2 cellular contexts compared by ENCODE assay signal in genomic region chr20:57998276-57998675, GRCh38.
TF ChIP-seq lines count a peak whose summit lies in the region.

No MANE protein-coding gene starts in this region.

TF ChIP-seq in HepG2, 621 proteins besides CTCF, POLR2A, EP300 and RAD21 (continued from another document):
- no peak for TF ChIP-seq MXD3 (CRISPR knock-in tag; IDR thresholded peaks at IDR 0.05)
- TF ChIP-seq USF2 (IDR thresholded peaks at IDR 0.05; ENCODE audit: low read depth, low read length) = 0 out of 2 replicates have a peak, but pooled peaks have one; percentile 29
- TF ChIP-seq USF2 (CRISPR knock-in tag; IDR thresholded peaks at IDR 0.05; ENCODE audit: borderline replicate concordance) = no peak
- peak; percentile 72 for TF ChIP-seq RAD51 (IDR thresholded peaks at IDR 0.05; ENCODE audit: borderline replicate concordance)
- no peak for TF ChIP-seq KLF13 (CRISPR knock-in tag; IDR thresholded peaks at IDR 0.05)

TF ChIP-seq in K562, 482 proteins besides CTCF, POLR2A, EP300 and RAD21 (continued from another document):
- no peak for TF ChIP-seq ZNF511 (CRISPR knock-in tag; IDR thresholded peaks at IDR 0.05)
- peak; percentile 92 for TF ChIP-seq TFE3 (CRISPR knock-in tag; IDR thresholded peaks at IDR 0.05)
- TF ChIP-seq BHLHE40 (IDR thresholded peaks at IDR 0.05; ENCODE audit: low read length) = peak; percentile 20; the same call in 1 of the 2 replicates
- no peak for TF ChIP-seq ZNF583 (CRISPR knock-in tag; IDR thresholded peaks at IDR 0.05)
- no peak for TF ChIP-seq ZMIZ1 (IDR thresholded peaks at IDR 0.05; ENCODE audit: low read depth in 2 of 2, low read length in 2 of 2)
- 0 out of 2 replicates have a peak, but pooled peaks have one; percentile 35 for TF ChIP-seq USF2 (CRISPR knock-in tag; IDR thresholded peaks at IDR 0.05)
- TF ChIP-seq ZNF134 (CRISPR knock-in tag; conservative IDR thresholded peaks at IDR 0.05) = no peak
- no peak for TF ChIP-seq RNF2 (IDR thresholded peaks at IDR 0.05)
- TF ChIP-seq SRSF1 (IDR thresholded peaks at IDR 0.05; ENCODE audit: low read depth, low read length) = no peak
- peak; percentile 22; the same call in 1 of the 2 replicates for TF ChIP-seq CBFA2T2 (conservative IDR thresholded peaks at IDR 0.05)
- TF ChIP-seq TOE1 (IDR thresholded peaks at IDR 0.05; ENCODE audit: borderline replicate concordance) = peak; percentile 58; the same call in 1 of the 2 replicates
- TF ChIP-seq TOE1 (CRISPR knock-in tag; IDR thresholded peaks at IDR 0.05; ENCODE audit: borderline replicate concordance, low read depth) = no peak
TF ChIP-seq in K562: peak in this region for 6.
